Comparison of ENCODE assay signal across 8 cellular contexts in genomic region chr15:58987501-58988010, GRCh38. TPM values are rescaled to one million over a fixed set of nuclear protein-coding genes. Genes with fewer than 3 reads are reported as not detected.
DNase-seq lines count a peak whose midpoint lies in the region; FAIRE-seq and TF ChIP-seq lines count a peak whose summit lies in the region.

RNF111 (plus strand) TSS chr15:58987663; CDS start chr15:59030823, 43,160 bp downstream.

- peak within 1 kb of the TSS; percentile 54 for H4K8ac ChIP-seq in mesenchymal stem cell (ENCODE audit: low read length)

- H2AFZ ChIP-seq in mesenchymal stem cell (ENCODE audit: low read depth, low read length) = peak within 1 kb of the TSS; percentile 80

- no peak for TF ChIP-seq CTCF in GM20000 (IDR thresholded peaks at IDR 0.05; ENCODE audit: extremely low read depth, missing control alignments)

- peak within 1 kb of the TSS; percentile 52 for H2BK120ac ChIP-seq in mesenchymal stem cell (ENCODE audit: low read depth, low read length)

- H3K4ac ChIP-seq in mesenchymal stem cell (ENCODE audit: low read depth in 1 of 2, low read length in 2 of 2) = peak within 1 kb of the TSS in 1 of 2 experiments; percentile 94

- H3K4me1 ChIP-seq in endocrine pancreas (ENCODE audit: control insufficient read depth, insufficient read depth, low read length) (peaks cover 15% of the 10 kb centered on the region), mesenchymal stem cell (ENCODE audit: control insufficient read depth, insufficient read depth, low read depth, low read length) (peaks cover 5% of the 10 kb centered on the region)

- no peaks in the 10 kb centered on the region for H3K79me1 ChIP-seq in mesenchymal stem cell (replicated peaks; ENCODE audit: low read length, poor library complexity, severe bottlenecking)

- peak within 1 kb of the TSS; percentile 94 for H2BK5ac ChIP-seq in mesenchymal stem cell (ENCODE audit: low read depth, low read length, poor library complexity, severe bottlenecking)

- H3K9ac ChIP-seq in endocrine pancreas (ENCODE audit: control insufficient read depth, insufficient read depth, low read length) (peak within 1 kb of the TSS; percentile 100), mesenchymal stem cell (ENCODE audit: low read length) (peak within 1 kb of the TSS; percentile 98)

- peak within 1 kb of the TSS; percentile 36 for H2BK15ac ChIP-seq in mesenchymal stem cell (ENCODE audit: low read depth, poor library complexity, severe bottlenecking)

- peak within 1 kb of the TSS; percentile 41 for H3K4me2 ChIP-seq in mesenchymal stem cell (ENCODE audit: low read length, poor library complexity, severe bottlenecking)

- peak within 1 kb of the TSS; percentile 99 for H3K27ac ChIP-seq in mesenchymal stem cell (ENCODE audit: low read length, poor library complexity, severe bottlenecking)

- peak within 1 kb of the TSS; percentile 4 for H2AK5ac ChIP-seq in mesenchymal stem cell (ENCODE audit: low read length, severe bottlenecking)

- DNase-seq in CMK (ENCODE audit: low read depth) (peak; percentile 85), GM20000 (ENCODE audit: low spot score) (peak; percentile 90), HTR-8/SVneo (ENCODE audit: insufficient read length, low spot score) (peak; percentile 90), NOMO-1 treated with dmso at 0.1 percent for 144 hours (lab: John Stamatoyannopoulos, UW; ENCODE audit: unreplicated experiment) (peak; percentile 95), mesenchymal stem cell (peak; percentile 99)
- DNase-seq in activated CD8-positive, alpha-beta memory T cell treated with anti-CD3 and anti-CD28 coated beads for 48 hours (ENCODE audit: low read depth in 2 of 3, low spot score in 2 of 3) = peak; percentile 52 to 68 (median 62)
- peak; percentile 77 for DNase-seq in stimulated activated CD8-positive, alpha-beta memory T cell treated with anti-CD3 and anti-CD28 coated beads, Interleukin-12 subunit alpha, Interleukin-12 subunit beta, amount 100 ng/mL, for 4 hours (ENCODE audit: low read depth)

- no peak within 1 kb of the TSS for H2BK12ac ChIP-seq in mesenchymal stem cell (ENCODE audit: low read length in 2 of 2)

- H3K14ac ChIP-seq in mesenchymal stem cell (ENCODE audit: low read length in 2 of 2) = peak within 1 kb of the TSS in 1 of 2 experiments; percentile 61

- peak within 1 kb of the TSS; percentile 100 for H3K4me3 ChIP-seq in endocrine pancreas (ENCODE audit: control insufficient read depth, insufficient read depth, low read length)
- peak within 1 kb of the TSS; percentile 90 to 99 for H3K4me3 ChIP-seq in mesenchymal stem cell (ENCODE audit: insufficient read depth in 1 of 2, low read depth in 1 of 2, low read length in 2 of 2)

- H3K36me3 ChIP-seq in endocrine pancreas (ENCODE audit: control insufficient read depth, insufficient read depth, low read length) = peaks cover 4% of the 10 kb centered on the region
- H3K36me3 ChIP-seq in mesenchymal stem cell (ENCODE audit: control insufficient read depth in 1 of 2, insufficient read depth in 2 of 2, low read depth in 1 of 2, low read length in 2 of 2) = peaks cover 9 to 20% of the 10 kb centered on the region in 2 experiments

- peak; percentile 36 for FAIRE-seq in HTR-8/SVneo (lab: Jason Lieb, UNC)

- WGBS in mesenchymal stem cell = under 1% methylated on average over 32 of the region's 47 CpGs

- H3K23ac ChIP-seq in mesenchymal stem cell (ENCODE audit: low read length in 2 of 2) = peak within 1 kb of the TSS in 1 of 2 experiments; percentile 1

- H3K9me3 ChIP-seq in endocrine pancreas (ENCODE audit: control insufficient read depth, low read length) (no peaks in the 10 kb centered on the region), mesenchymal stem cell (ENCODE audit: control insufficient read depth, low read length) (no peaks in the 10 kb centered on the region)

- no peaks in the 10 kb centered on the region for H3K27me3 ChIP-seq in endocrine pancreas (ENCODE audit: control insufficient read depth, insufficient read depth, low read length)
- H3K27me3 ChIP-seq in mesenchymal stem cell (ENCODE audit: control insufficient read depth in 1 of 2, insufficient read depth in 1 of 2, low read length in 2 of 2) = no peaks in the 10 kb centered on the region

- peak within 1 kb of the TSS; percentile 25 for H4K91ac ChIP-seq in mesenchymal stem cell (ENCODE audit: low read length)

- peak within 1 kb of the TSS; percentile 93 to 96 for H3K18ac ChIP-seq in mesenchymal stem cell (ENCODE audit: low read depth in 1 of 2, low read length in 2 of 2)

RNA-seq across cellular contexts. Expression of gene RNF111, which starts in this region (rescaled TPM):
- 12.0 TPM for polyA plus RNA-seq in mesenchymal stem cell (2013, experiment 1 of 2)
- 12.2 TPM for polyA plus RNA-seq in mesenchymal stem cell (2013, experiment 2 of 2)

Comparison
In these comparisons a context has a peak if more than half of its experiments do, and no peak if none do; other contexts are left out.
1. Peak in every context shown above with its lines: DNase-seq, H3K4me3 ChIP-seq and H3K27ac ChIP-seq.